ENCODE assay signal across 8 cellular contexts in genomic region chr9:120583958-120584369, GRCh38. TPM values are rescaled to one million over a fixed set of nuclear protein-coding genes. Genes with fewer than 3 reads are reported as not detected.
DNase-seq lines count a peak whose midpoint lies in the region; ATAC-seq and TF ChIP-seq lines count a peak whose summit lies in the region.

No MANE protein-coding gene starts in this region.

- ATAC-seq in GM19467 (IDR thresholded peaks at IDR 0.05; ENCODE audit: unreplicated experiment) (peak; percentile 50), GM21367 (IDR thresholded peaks at IDR 0.05; ENCODE audit: unreplicated experiment) (no peak), HG03039 (IDR thresholded peaks at IDR 0.05; ENCODE audit: unreplicated experiment) (no peak)

- peak overlapping the region; percentile 63 to 89 (median 83) for H3K27ac Mint-ChIP-seq in nephron

- in situ Hi-C loops in Caki2 (cut with HindIII; ENCODE audit: low pct_unique_long_range_greater_than_20kb, low sequenced_read_pairs): no loop called here

- DNase-seq in Caki2 (ENCODE audit: low read depth): peak; percentile 43
- peak; percentile 4 for DNase-seq in LoVo (ENCODE audit: low spot score)
- DNase-seq in SK-N-DZ (ENCODE audit: low spot score): peak; percentile 17
- DNase-seq in epidermal melanocyte (ENCODE audit: insufficient read length, low spot score): peak; percentile 73

- H3K4me1 Mint-ChIP-seq in nephron: peaks cover 28% of the 10 kb centered on the region

- H3K27me3 Mint-ChIP-seq in nephron (ENCODE audit: low read depth): peaks cover 4% of the 10 kb centered on the region

- no peaks in the 10 kb centered on the region for H3K36me3 Mint-ChIP-seq in nephron (ENCODE audit: low read depth)

- peak overlapping the region in 1 of 3 experiments; percentile 16 for H3K4me3 Mint-ChIP-seq in nephron

- H3K9me3 Mint-ChIP-seq in nephron: no peaks in the 10 kb centered on the region

- TF ChIP-seq CTCF in nephron (IDR thresholded peaks at IDR 0.05; ENCODE audit: unreplicated experiment in 3 of 3): no peak

RNA-seq across cellular contexts. Expression of gene CDK5RAP2, which starts 4.0 kb away (rescaled TPM):
- 103 and 109 TPM in 2 replicates for total RNA-seq in Caki2 (2014; rRNA removed; shearing (Covaris generic); ENCODE audit: low replicate concordance)
- polyA plus RNA-seq in SK-N-DZ (2014; cell fraction: cytosol; rRNA removed): 57.5 and 63.5 TPM in 2 replicates
- 85.6 and 139 TPM in 2 replicates for polyA plus RNA-seq in SK-N-DZ (2014; cell fraction: nucleus; rRNA removed)

Comparison
In these comparisons a context has a peak if more than half of its experiments do, and no peak if none do; other contexts are left out.
1. DNase-seq: peak in every context shown above with its lines; median percentile 73 in epidermal melanocyte; 43 in Caki2; 17 in SK-N-DZ; 4 in LoVo.